ENCODE assay signal across 9 cellular contexts in genomic region chr16:73054732-73055481, GRCh38. TPM values are rescaled to one million over a fixed set of nuclear protein-coding genes. Genes with fewer than 3 reads are reported as not detected.
DNase-seq lines count a peak whose midpoint lies in the region; ATAC-seq, FAIRE-seq and TF ChIP-seq lines count a peak whose summit lies in the region.
"Had no signal": no experiment of that assay in that cellular context is flagged by ENCODE, and none has a peak within 500 bp of the region (broad histone marks: within the 10 kb centered on the region; RNA-seq: fewer than 3 reads in every experiment).

No MANE protein-coding gene starts in this region.

- H3K36me3 Mint-ChIP-seq in effector memory CD8-positive, alpha-beta T cell (ENCODE audit: insufficient read depth), result peaks cover 6% of the 10 kb centered on the region

- H3K4ac ChIP-seq in H1 (replicated peaks; ENCODE audit: insufficient read length, low read depth, low read length), result no peak overlapping the region

- H3K23ac ChIP-seq in H1 (ENCODE audit: insufficient read length), result no peak overlapping the region

- no peak overlapping the region for H3K27ac ChIP-seq in H1 (ENCODE audit: low read depth, low read length)
- peak overlapping the region; percentile 65 to 96 (median 88) for H3K27ac ChIP-seq in pancreas

- H4K5ac ChIP-seq in H1 (ENCODE audit: insufficient read length, low read depth, low read length), result no peak overlapping the region

- in situ Hi-C loops in G401 (cut with HindIII; ENCODE audit: low sequenced_read_pairs), result no loop called here

- no peak for TF ChIP-seq RAD21 in H1 (IDR thresholded peaks at IDR 0.05 in 1 of 2, conservative IDR thresholded peaks at IDR 0.05 in 1 of 2; ENCODE audit: low read depth in 2 of 2, low read length in 2 of 2)

- FAIRE-seq in H1 (lab: Jason Lieb, UNC) (no peak), pancreas (lab: Jason Lieb, UNC) (no peak)

- peaks cover 40 to 85% (median 72%) of the 10 kb centered on the region in 4 experiments for H3K27me3 ChIP-seq in H1 (replicated peaks in 1 of 4; ENCODE audit: control insufficient read depth in 3 of 4, extremely low read depth in 1 of 4, insufficient read depth in 3 of 4, low read length in 3 of 4)
- H3K27me3 ChIP-seq in pancreas, result no peaks in the 10 kb centered on the region

- no peak overlapping the region for H2BK120ac ChIP-seq in H1 (replicated peaks; ENCODE audit: low read depth, low read length)

- intact Hi-C loops in pancreas (cut with DNase I), result no loop called here

- H2BK12ac ChIP-seq in H1 (ENCODE audit: low read depth, low read length), result no peak overlapping the region

- CTCF ChIA-PET in H1 (lab: Charles Lee; ENCODE audit: partially characterized antibody), result interaction anchor here (0.6 to 2.1 kb wide), 11 partner anchors 9 to 1012 kb away, joined by 3 to 7 read pairs (median 4); no protein-coding TSS in a partner anchor

- H3K4me3 Mint-ChIP-seq in effector memory CD8-positive, alpha-beta T cell, result no peak overlapping the region
- H3K4me3 Mint-ChIP-seq: stimulated activated naive CD8-positive, alpha-beta T cell treated with anti-CD3 and anti-CD28 coated beads, Interleukin-15, Interleukin-2, amounts not matched to agents 100 ng/mL and 50 ng/mL, for 24 hours had no signal

- POLR2A ChIA-PET in H1 (lab: Charles Lee; ENCODE audit: partially characterized antibody), result interaction anchor here (0.6 to 2.3 kb wide), 5 partner anchors 8 to 198 kb away, joined by 3 to 8 read pairs (median 5); no protein-coding TSS in a partner anchor

- H3K79me1 ChIP-seq in H1 (ENCODE audit: low read depth, low read length), result no peaks in the 10 kb centered on the region

- H3K4me3 ChIP-seq in H1 (ENCODE audit: extremely low read depth in 1 of 4, insufficient read depth in 2 of 4, low read depth in 3 of 4, low read length in 4 of 4), result peak overlapping the region in 1 of 4 experiments; percentile 51; a peak in 2 of 8 replicates
- H3K4me3 ChIP-seq in pancreas, result peak overlapping the region in 2 of 4 donors; percentile 67 to 78

- no peak overlapping the region for H2BK20ac ChIP-seq in H1 (ENCODE audit: low read length)

- DNase-seq in ELF-1 (ENCODE audit: low read depth, low spot score) (peak; percentile 66), NCI-H526 treated with DMSO at 0.1 percent for 48 hours (lab: John Stamatoyannopoulos, UW) (peak; percentile 97), H1 (ENCODE audit: low read depth in 1 of 2, low spot score in 2 of 2) (no peak), pancreas (no peak), amygdala (lab: John Stamatoyannopoulos, UW) (no peak), G401 (ENCODE audit: low spot score) (no peak)
- no peak for DNase-seq in effector memory CD8-positive, alpha-beta T cell

- H2BK15ac ChIP-seq in H1 (ENCODE audit: low read length), result no peak overlapping the region

- H3K4me1 ChIP-seq in H1 (replicated peaks in 1 of 4; ENCODE audit: control insufficient read depth in 3 of 4, insufficient read depth in 4 of 4, low read length in 3 of 4) (peaks cover 18 to 31% (median 22%) of the 10 kb centered on the region in 4 experiments), pancreas (peaks cover 26 to 50% (median 41%) of the 10 kb centered on the region in 3 donors)

- H4K91ac ChIP-seq in H1 (replicated peaks; ENCODE audit: insufficient read length, low read length), result no peak overlapping the region

- H3K4me2 ChIP-seq in H1 (ENCODE audit: insufficient read depth in 1 of 2, low read depth in 2 of 2, low read length in 2 of 2), result peak overlapping the region; percentile 48 to 78; a peak in 3 of 4 replicates

- no peak for TF ChIP-seq POLR2A in H1 (IDR thresholded peaks at IDR 0.05; ENCODE audit: control extremely low read depth in 1 of 2, low read depth in 2 of 2, low read length in 2 of 2)

- H3K9me3 ChIP-seq in H1 (ENCODE audit: insufficient read depth in 2 of 2, low read depth in 1 of 2, low read length in 1 of 2) (no peaks in the 10 kb centered on the region), pancreas (no peaks in the 10 kb centered on the region)

- H4K8ac ChIP-seq in H1 (ENCODE audit: extremely low read depth, insufficient read depth, low read length), result no peak overlapping the region

- no peak overlapping the region for H3K27ac Mint-ChIP-seq in effector memory CD8-positive, alpha-beta T cell
- H3K27ac Mint-ChIP-seq: stimulated activated naive CD8-positive, alpha-beta T cell treated with anti-CD3 and anti-CD28 coated beads, Interleukin-15, Interleukin-2, amounts not matched to agents 100 ng/mL and 50 ng/mL, for 24 hours had no signal

- 4% methylated on average over 6 of the region's 7 CpGs; no CpG with 5 or more reads in 1 of the 2 experiments for WGBS in H1 (ENCODE audit: extremely low coverage in 1 of 2, insufficient coverage in 1 of 2, insufficient read length in 1 of 2, insufficient replicate concordance in 2 of 2, low coverage in 1 of 2, low lambda C conversion rate in 2 of 2, missing lambda C conversion rate in 1 of 2), 2 experiments
- 5 to 14% methylated on average over 7 of the region's 7 CpGs for WGBS in pancreas, 2 donors

- H2BK5ac ChIP-seq in H1 (ENCODE audit: low read depth, low read length), result no peak overlapping the region

- ATAC-seq in pancreas (peak; percentile 5 to 23 (median 14)), HG02678 (IDR thresholded peaks at IDR 0.05; ENCODE audit: unreplicated experiment) (no peak)
- no peak for ATAC-seq in effector memory CD8-positive, alpha-beta T cell (replicated peaks)

- TF ChIP-seq CTCF in H1 (IDR thresholded peaks at IDR 0.05; ENCODE audit: control extremely low read depth in 1 of 3, insufficient read depth in 1 of 3, low read depth in 1 of 3, low read length in 3 of 3) (no peak), pancreas (IDR thresholded peaks at IDR 0.05) (no peak)

- peaks cover 10 to 17% of the 10 kb centered on the region in 2 experiments for H4K20me1 ChIP-seq in H1 (replicated peaks in 1 of 2; ENCODE audit: control insufficient read depth in 1 of 2, insufficient read depth in 2 of 2, low read length in 2 of 2)

- peaks cover 5 to 14% of the 10 kb centered on the region in 2 donors for H3K4me1 Mint-ChIP-seq in effector memory CD8-positive, alpha-beta T cell (ENCODE audit: low read depth in 2 of 2)

- no peak overlapping the region for H3K56ac ChIP-seq in H1 (replicated peaks; ENCODE audit: insufficient read length, low read depth, low read length)

- no peak overlapping the region for H3K18ac ChIP-seq in H1 (ENCODE audit: extremely low read depth, low read length)

- H3K9me3 Mint-ChIP-seq in effector memory CD8-positive, alpha-beta T cell, result no peaks in the 10 kb centered on the region
- H3K9me3 Mint-ChIP-seq: stimulated activated naive CD8-positive, alpha-beta T cell treated with anti-CD3 and anti-CD28 coated beads, Interleukin-15, Interleukin-2, amounts not matched to agents 100 ng/mL and 50 ng/mL, for 24 hours had no signal

- H2AK5ac ChIP-seq in H1 (ENCODE audit: low read depth, low read length), result no peak overlapping the region

- peaks cover 13 to 46% of the 10 kb centered on the region in 2 donors for H3K27me3 Mint-ChIP-seq in effector memory CD8-positive, alpha-beta T cell

- H3K9ac ChIP-seq in H1 (replicated peaks in 1 of 4; ENCODE audit: extremely low read depth in 1 of 4, low read depth in 3 of 4, low read length in 3 of 4), result no peak overlapping the region

- peaks cover 9% of the 10 kb centered on the region; the same call in 1 of the 2 replicates for H3K23me2 ChIP-seq in H1 (ENCODE audit: low read depth, low read length)

- TF ChIP-seq EP300 in H1 (IDR thresholded peaks at IDR 0.05; ENCODE audit: borderline replicate concordance in 1 of 2, low read depth in 2 of 2, low read length in 2 of 2), result no peak

- no peaks in the 10 kb centered on the region for H3K79me2 ChIP-seq in H1 (ENCODE audit: control insufficient read depth in 1 of 2, insufficient read depth in 2 of 2, low read length in 2 of 2)

- H3K36me3 ChIP-seq in H1 (ENCODE audit: control insufficient read depth in 2 of 4, insufficient read depth in 4 of 4, low read length in 3 of 4), result no peaks in the 10 kb centered on the region
- H3K36me3 ChIP-seq in pancreas, result no peaks in the 10 kb centered on the region

- no peak overlapping the region for H2AFZ ChIP-seq in H1 (ENCODE audit: low read length)

- H3K14ac ChIP-seq in H1 (ENCODE audit: insufficient read length), result no peak overlapping the region

TF ChIP-seq in H1, 55 proteins besides CTCF, POLR2A, EP300 and RAD21:
- TF ChIP-seq, protein P1, sequence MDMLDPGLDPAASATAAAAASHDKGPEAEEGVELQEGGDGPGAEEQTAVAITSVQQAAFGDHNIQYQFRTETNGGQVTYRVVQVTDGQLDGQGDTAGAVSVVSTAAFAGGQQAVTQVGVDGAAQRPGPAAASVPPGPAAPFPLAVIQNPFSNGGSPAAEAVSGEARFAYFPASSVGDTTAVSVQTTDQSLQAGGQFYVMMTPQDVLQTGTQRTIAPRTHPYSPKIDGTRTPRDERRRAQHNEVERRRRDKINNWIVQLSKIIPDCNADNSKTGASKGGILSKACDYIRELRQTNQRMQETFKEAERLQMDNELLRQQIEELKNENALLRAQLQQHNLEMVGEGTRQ (IDR thresholded peaks at IDR 0.05; ENCODE audit: low read length), result no peak
- TF ChIP-seq SRF (IDR thresholded peaks at IDR 0.05; ENCODE audit: low read depth, low read length) (no peak), EZH2 (IDR thresholded peaks at IDR 0.05; ENCODE audit: low read depth, low read length, severe bottlenecking) (peak; percentile 10), MAFK (IDR thresholded peaks at IDR 0.05; ENCODE audit: low read depth, low read length) (no peak), CTBP2 (IDR thresholded peaks at IDR 0.05; ENCODE audit: borderline replicate concordance, insufficient read depth, insufficient read length, low read length) (no peak), SP1 (IDR thresholded peaks at IDR 0.05; ENCODE audit: low read depth, low read length) (peak; percentile 45; the same call in 1 of the 2 replicates), JUN (IDR thresholded peaks at IDR 0.05; ENCODE audit: low read depth, low read length) (no peak), TBP (IDR thresholded peaks at IDR 0.05; ENCODE audit: low read depth, low read length) (no peak), BRCA1 (IDR thresholded peaks at IDR 0.05; ENCODE audit: low read depth, low read length) (no peak)

RNA-seq across cellular contexts. Expression of gene ZFHX3, which starts 7.0 kb away (rescaled TPM):
- 0.90 and 0.99 TPM in 2 replicates for total RNA-seq in H1 (2021; fragmentation: NEBNext Ultra II Directional; extraction: Animal tissue kit (Norgen Biotek cat#: 25700))
- polyA plus RNA-seq in H1 (2011; rRNA removed) (0.08 and 0.11 TPM in 2 replicates), pancreas (1 to 10 TPM; 2.5 to 4.5 TPM)
- 0.09 TPM for polyA plus RNA-seq in H1 (2011; cell fraction: cytosol; rRNA removed)
- polyA plus RNA-seq in H1 (2011; cell fraction: nucleus; rRNA removed), result 0.27 TPM
- 0.71 to 1.2 TPM (median 1.0 TPM) in 4 replicates for polyA plus RNA-seq in H1 (2012, experiment 1 of 2)
- 0.04 TPM for polyA plus RNA-seq in H1 (2012, experiment 2 of 2)
- 0.30 TPM for polyA plus RNA-seq in H1 (2013, experiment 1 of 2)
- polyA plus RNA-seq in H1 (2013, experiment 2 of 2), result 0.26 TPM
- 0.41 and 0.57 TPM in 2 replicates for polyA minus RNA-seq in H1 (2011; rRNA and poly(A)+ RNA removed)
- polyA minus RNA-seq in H1 (2011; cell fraction: cytosol; rRNA and poly(A)+ RNA removed), result 0.44 TPM
- 0.90 TPM for polyA minus RNA-seq in H1 (2011; cell fraction: nucleus; rRNA and poly(A)+ RNA removed)
- total RNA-seq in pancreas, result 10 to 100 TPM in 4 of 6 donors, 1 to 10 TPM in 2; 8.7 to 17.6 (median 10.4) TPM
- 1.5 and 3.5 TPM in 2 replicates for total RNA-seq in G401 (2014; rRNA removed; shearing (Covaris generic))

Comparison
In these comparisons a context has a peak if more than half of its experiments do, and no peak if none do; other contexts are left out.
1. DNase-seq: peak in ELF-1 (single experiment) and NCI-H526 treated with DMSO at 0.1 percent for 48 hours (single experiment); none in H1 (0 of 2), pancreas (0 of 6), amygdala (0 of 56), G401 (single experiment) and effector memory CD8-positive, alpha-beta T cell (0 of 3).
2. ATAC-seq: peak in pancreas (4 of 4); none in HG02678 (single experiment) and effector memory CD8-positive, alpha-beta T cell (single experiment).